In genomic region chr2:46091004-46091403, GRCh38 we compare ENCODE assay signal across 19 cellular contexts.
DNase-seq lines count a peak whose midpoint lies in the region; ATAC-seq, FAIRE-seq and TF ChIP-seq lines count a peak whose summit lies in the region.
"Had no signal": no experiment of that assay in that cellular context is flagged by ENCODE, and none has a peak within 500 bp of the region (broad histone marks: within the 10 kb centered on the region; RNA-seq: fewer than 3 reads in every experiment).

No MANE protein-coding gene starts in this region.

- intact Hi-C loops in right cardiac atrium (cut with DNase I) (no loop called here), spleen (cut with DNase I; ENCODE audit: low total_unique reads) (no loop called here), posterior vena cava (cut with DNase I) (no loop called here)

- H3K27me3 ChIP-seq in brain microvascular endothelial cell (replicated peaks) (no peaks in the 10 kb centered on the region), right cardiac atrium (ENCODE audit: control insufficient read depth, insufficient read depth) (no peaks in the 10 kb centered on the region), spleen (replicated peaks in 1 of 7) (no peaks in the 10 kb centered on the region)
- H3K27me3 ChIP-seq: body of pancreas had no signal

- H3K4me3 ChIP-seq in brain microvascular endothelial cell (ENCODE audit: low read depth, low read length) (no peak overlapping the region), right cardiac atrium (ENCODE audit: low read length) (no peak overlapping the region), spleen (no peak overlapping the region)
- H3K4me3 ChIP-seq: body of pancreas, HAP-1 had no signal

- H3K9me3 ChIP-seq in right cardiac atrium (ENCODE audit: control insufficient read depth, low read length) (no peaks in the 10 kb centered on the region), spleen (peaks cover 0 to 6% (median 0%) of the 10 kb centered on the region in 8 donors)
- H3K9me3 ChIP-seq: body of pancreas, HAP-1 had no signal

- peaks cover 75% of the 10 kb centered on the region for H3K36me3 ChIP-seq in brain microvascular endothelial cell (replicated peaks)
- H3K36me3 ChIP-seq in spleen = peaks cover 0 to 70% (median 16%) of the 10 kb centered on the region in 6 donors
- H3K36me3 ChIP-seq: HAP-1 had no signal

- in situ Hi-C loops in brain microvascular endothelial cell (cut with HindIII; ENCODE audit: low pct_ligation_motif_present, low sequenced_read_pairs) = no loop called here

- TF ChIP-seq POLR2A in spleen (IDR thresholded peaks at IDR 0.05) = no peak

- no peak for FAIRE-seq in frontal cortex (lab: Jason Lieb, UNC)

- H3K4me1 ChIP-seq in right cardiac atrium (ENCODE audit: control insufficient read depth, insufficient read depth, low read length) (peaks cover 2% of the 10 kb centered on the region), spleen (peaks cover 2 to 27% (median 9%) of the 10 kb centered on the region in 6 donors)
- H3K4me1 ChIP-seq: body of pancreas had no signal

- 40% methylated on average over 3 of the region's 3 CpGs for WGBS in right cardiac atrium
- 28 to 50% (median 41%) methylated on average over 3 of the region's 3 CpGs for WGBS in spleen, 5 donors

- TF ChIP-seq CTCF in brain microvascular endothelial cell (IDR thresholded peaks at IDR 0.05; ENCODE audit: low read depth, low read length, missing control alignments) (peak; percentile 22), spleen (IDR thresholded peaks at IDR 0.05 in 8 of 11, conservative IDR thresholded peaks at IDR 0.05 in 3 of 11) (peak in 6 of 11 experiments; percentile 8 to 43 (median 24))

- H3K27ac ChIP-seq in brain microvascular endothelial cell (no peak overlapping the region), right cardiac atrium (ENCODE audit: low read length) (peak overlapping the region; percentile 48), spleen (peak overlapping the region in 7 of 8 donors; percentile 4 to 55 (median 46))
- H3K27ac ChIP-seq: 22Rv1, body of pancreas, HL-60 had no signal

- DNase-seq in DMS53 (lab: John Stamatoyannopoulos, UW) = peak; percentile 5
- DNase-seq in DMS53 treated with DMSO at 0.1 percent for 48 hours (lab: John Stamatoyannopoulos, UW; ENCODE audit: unreplicated experiment) = no peak
- DNase-seq in brain microvascular endothelial cell = no peak
- peak in 2 of 3 donors; percentile 28 to 46 for DNase-seq in right cardiac atrium
- no peak for DNase-seq in spleen
- DNase-seq in posterior vena cava (ENCODE audit: low spot score) = no peak
- no peak for DNase-seq in stimulated activated CD4-positive, alpha-beta T cell treated with anti-CD3 and anti-CD28 coated beads, Interleukin-4, amount 100 ng/mL, for 1 hour
- DNase-seq in frontal cortex (ENCODE audit: low spot score in 2 of 2) = no peak
- DNase-seq: activated naive CD4-positive, alpha-beta T cell; body of pancreas; CD8-positive, alpha-beta T cell; glutamatergic neuron; NCI-H1694 treated with DMSO at 0.1 percent for 48 hours; NCI-H69; nephron progenitor cell; stimulated activated naive CD4-positive, alpha-beta T cell had no signal

- ATAC-seq in right cardiac atrium = peak; percentile 66 to 89
- ATAC-seq: body of pancreas; CD8-positive, alpha-beta T cell had no signal

Comparison
In these comparisons a context has a peak if more than half of its experiments do, and no peak if none do; other contexts are left out.
1. DNase-seq: peak in DMS53 (single experiment) and right cardiac atrium (2 of 3); none in DMS53 treated with DMSO at 0.1 percent for 48 hours (single experiment), brain microvascular endothelial cell (single experiment), spleen (single experiment), posterior vena cava (single experiment), stimulated activated CD4-positive, alpha-beta T cell treated with anti-CD3 and anti-CD28 coated beads, Interleukin-4, amount 100 ng/mL, for 1 hour (single experiment) and frontal cortex (0 of 2).